In the genomic region with DNA sequence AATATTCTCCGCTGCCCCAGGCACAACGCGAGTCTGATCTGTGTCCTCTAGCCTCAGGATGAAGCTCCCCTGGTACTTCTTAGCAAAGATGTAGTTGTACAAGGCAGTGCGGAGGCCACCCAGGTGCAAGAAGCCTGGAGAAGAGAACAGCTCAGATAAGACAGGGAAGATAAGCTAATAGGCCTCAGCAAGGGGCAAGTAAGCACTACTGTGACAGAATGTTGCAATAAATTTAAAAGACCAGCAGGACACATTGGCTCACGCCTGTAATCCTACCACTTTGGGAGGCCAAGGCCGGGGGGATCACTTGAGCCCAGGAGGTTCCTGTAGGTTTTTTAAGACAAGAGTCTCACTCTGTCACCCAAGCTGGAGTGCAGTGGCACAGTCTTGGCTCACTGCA, we compare ENCODE assay signal across 27 cellular contexts.
"Had no signal": no experiment of that assay in that cellular context is flagged by ENCODE, and none has a peak within 500 bp of the region (broad histone marks: within the 10 kb centered on the region; RNA-seq: fewer than 3 reads in every experiment).

No MANE protein-coding gene starts in this region.

- H3K27me3 ChIP-seq: ascending aorta, cardiac muscle cell, SJSA1 had no signal

- FAIRE-seq: TTC549 had no signal

- H3K9me3 Mint-ChIP-seq: activated CD4-positive, alpha-beta T cell treated with anti-CD3 and anti-CD28 coated beads, Interleukin-2, amount 10 ng/mL, durations not matched to agents 24 days and 14 days; activated CD8-positive, alpha-beta T cell treated with anti-CD3 and anti-CD28 coated beads for 36 hours; activated naive CD4-positive, alpha-beta T cell treated with anti-CD3 and anti-CD28 coated beads for 36 hours; activated naive CD4-positive, alpha-beta T cell treated with anti-CD3 and anti-CD28 coated beads, Interleukin-2, amount 50 U/mL, for 72 hours; activated T-helper 2 cell treated with anti-CD3 and anti-CD28 coated beads, Interferon-gamma antibody, Interleukin-2, Interleukin-4, amounts not matched to agents 10 μg/mL and 5 μg/mL and 100 μg/mL, durations not matched to agents 14 hours and 24 hours and 36 hours; T-helper 1 cell treated with Interleukin-12 subunit alpha and Interleukin-12 subunit beta and Interleukin-4 antibody, amounts not matched to agents 30 μg/mL and 1 μg/mL, for 36 hours; T-helper 2 cell treated with Interferon-gamma antibody and Interleukin-4, amounts not matched to agents 5 μg/mL and 100 μg/mL, for 36 hours had no signal

- H3K9ac ChIP-seq: KMS-11, SK-N-SH had no signal

- H3K27ac Mint-ChIP-seq: activated CD4-positive, alpha-beta T cell treated with anti-CD3 and anti-CD28 coated beads, Interleukin-2, amount 10 ng/mL, durations not matched to agents 24 days and 14 days; activated CD8-positive, alpha-beta T cell treated with anti-CD3 and anti-CD28 coated beads for 36 hours; activated naive CD4-positive, alpha-beta T cell treated with anti-CD3 and anti-CD28 coated beads for 36 hours; activated naive CD4-positive, alpha-beta T cell treated with anti-CD3 and anti-CD28 coated beads, Interleukin-2, amount 50 U/mL, for 72 hours; activated T-helper 2 cell treated with anti-CD3 and anti-CD28 coated beads, Interferon-gamma antibody, Interleukin-2, Interleukin-4, amounts not matched to agents 10 μg/mL and 5 μg/mL and 100 μg/mL, durations not matched to agents 14 hours and 24 hours and 36 hours; T-helper 1 cell treated with Interleukin-12 subunit alpha and Interleukin-12 subunit beta and Interleukin-4 antibody, amounts not matched to agents 30 μg/mL and 1 μg/mL, for 36 hours; T-helper 2 cell treated with Interferon-gamma antibody and Interleukin-4, amounts not matched to agents 5 μg/mL and 100 μg/mL, for 36 hours had no signal

- DNase-seq: activated CD4-positive, alpha-beta T cell treated with anti-CD3 and anti-CD28 coated beads, Interleukin-2, amount 10 ng/mL, durations not matched to agents 24 days and 14 days; activated CD4-positive, alpha-beta T cell treated with anti-CD3 and anti-CD28 coated beads, Interleukin-2, amount 50 U/mL, for 4 hours; activated CD8-positive, alpha-beta T cell treated with anti-CD3 and anti-CD28 coated beads for 36 hours; activated gamma-delta T cell treated with Interleukin-2 at 50 U/mL for 16 hours; activated naive CD4-positive, alpha-beta T cell treated with anti-CD3 and anti-CD28 coated beads for 36 hours; activated T-cell treated with anti-CD3 and anti-CD28 coated beads, Interleukin-2, amount 50 U/mL, for 1 hour; amygdala; MM.1S; MV-4-11; NCI-H1092; NCI-H1436 treated with DMSO at 0.1 percent for 48 hours; NCI-H1694 treated with DMSO at 0.1 percent for 48 hours; NCI-H2029; NCI-H345; NCI-H524 treated with DMSO at 0.1 percent for 48 hours; SHP77 treated with DMSO at 0.1 percent for 48 hours; SK-N-SH had no signal

- ATAC-seq: activated CD8-positive, alpha-beta T cell treated with anti-CD3 and anti-CD28 coated beads for 36 hours; activated naive CD4-positive, alpha-beta T cell treated with anti-CD3 and anti-CD28 coated beads, Interleukin-2, amount 50 U/mL, for 72 hours; Panc1 had no signal

- H3K9me3 ChIP-seq: ascending aorta, SJSA1, SK-N-SH had no signal

- H3K27ac ChIP-seq: ascending aorta, cardiac muscle cell, KMS-11, SJSA1 had no signal

- H3K4me3 ChIP-seq: ascending aorta, cardiac muscle cell, SJSA1 had no signal

- H3K4me3 Mint-ChIP-seq: activated CD4-positive, alpha-beta T cell treated with anti-CD3 and anti-CD28 coated beads, Interleukin-2, amount 10 ng/mL, durations not matched to agents 24 days and 14 days; activated CD8-positive, alpha-beta T cell treated with anti-CD3 and anti-CD28 coated beads for 36 hours; activated naive CD4-positive, alpha-beta T cell treated with anti-CD3 and anti-CD28 coated beads for 36 hours; T-helper 1 cell treated with Interleukin-12 subunit alpha and Interleukin-12 subunit beta and Interleukin-4 antibody, amounts not matched to agents 30 μg/mL and 1 μg/mL, for 36 hours; T-helper 2 cell treated with Interferon-gamma antibody and Interleukin-4, amounts not matched to agents 5 μg/mL and 100 μg/mL, for 36 hours had no signal

- H3K27me3 Mint-ChIP-seq: activated CD4-positive, alpha-beta T cell treated with anti-CD3 and anti-CD28 coated beads, Interleukin-2, amount 10 ng/mL, durations not matched to agents 24 days and 14 days; activated CD8-positive, alpha-beta T cell treated with anti-CD3 and anti-CD28 coated beads for 36 hours had no signal

- H3K4me2 ChIP-seq: KMS-11, SK-N-SH had no signal
